Comparison of ENCODE assay signal across 16 cellular contexts in genomic region chr22:33535937-33536875, GRCh38.
"Had no signal": no experiment of that assay in that cellular context is flagged by ENCODE, and none has a peak within 500 bp of the region (broad histone marks: within the 10 kb centered on the region; RNA-seq: fewer than 3 reads in every experiment).

No MANE protein-coding gene starts in this region.

- DNase-seq: activated CD4-positive, alpha-beta T cell treated with anti-CD3 and anti-CD28 coated beads, Interleukin-2, amount 10 ng/mL, durations not matched to agents 24 days and 14 days; activated CD8-positive, alpha-beta memory T cell treated with anti-CD3 and anti-CD28 coated beads, Interleukin-2, amount 50 U/mL, for 4 hours; activated CD8-positive, alpha-beta T cell treated with anti-CD3 and anti-CD28 coated beads, Interleukin-2, amount 10 ng/mL, durations not matched to agents 7 days and 5 days; activated effector memory CD4-positive, alpha-beta T cell treated with anti-CD3 and anti-CD28 coated beads, Interleukin-2, amount 50 U/mL, for 16 hours; activated T-cell treated with anti-CD3 and anti-CD28 coated beads, Interleukin-2, amount 50 U/mL, for 48 hours; amniotic stem cell; body of pancreas; cortex of kidney; effector CD8-positive, alpha-beta T cell; foreskin melanocyte; islet precursor cell; left lung; psoas muscle; stimulated activated CD4-positive, alpha-beta T cell treated with anti-CD3 and anti-CD28 coated beads, Interleukin-12 subunit alpha, Interleukin-12 subunit beta, amount 100 ng/mL, for 4 hours; stimulated activated CD4-positive, alpha-beta T cell treated with anti-CD3 and anti-CD28 coated beads, Interleukin-2, amount 100 ng/mL, for 24 hours; T-helper 17 cell had no signal

- H3K4me1 ChIP-seq: left lung had no signal

- H3K9me3 ChIP-seq: body of pancreas, left lung, psoas muscle had no signal

- H3K27ac ChIP-seq: left lung, psoas muscle had no signal

- ATAC-seq: activated CD8-positive, alpha-beta T cell treated with anti-CD3 and anti-CD28 coated beads, Interleukin-2, amount 10 ng/mL, durations not matched to agents 7 days and 5 days; body of pancreas; left lung; T-helper 17 cell had no signal

- H3K36me3 ChIP-seq: left lung had no signal

- H3K4me3 ChIP-seq: body of pancreas, left lung, psoas muscle had no signal

- H3K27me3 ChIP-seq: body of pancreas, left lung had no signal
